Comparison of ENCODE assay signal across 9 cellular contexts in genomic region chr6:16651871-16652270, GRCh38.
A peak's percentile ranks its signal among the peaks of the same experiment; 100 is the strongest.
DNase-seq lines count a peak whose midpoint lies in the region; ATAC-seq lines count a peak whose summit lies in the region.
"Had no signal": no experiment of that assay in that cellular context is flagged by ENCODE, and none has a peak within 500 bp of the region (broad histone marks: within the 10 kb centered on the region; RNA-seq: fewer than 3 reads in every experiment).

No MANE protein-coding gene starts in this region.

- H3K36me3 ChIP-seq in BLaER1 (no peaks in the 10 kb centered on the region), mesenchymal stem cell (ENCODE audit: control insufficient read depth in 1 of 2, insufficient read depth in 2 of 2, low read depth in 1 of 2, low read length in 2 of 2) (peaks cover 8 to 51% of the 10 kb centered on the region in 2 experiments)

- 89% methylated on average over 5 of the region's 6 CpGs for WGBS in mesenchymal stem cell

- H4K91ac ChIP-seq in mesenchymal stem cell (ENCODE audit: low read length), result no peak overlapping the region

- H3K18ac ChIP-seq in mesenchymal stem cell (ENCODE audit: low read depth in 1 of 2, low read length in 2 of 2), result no peak overlapping the region

- no peaks in the 10 kb centered on the region for H4K20me1 ChIP-seq in BLaER1

- no peak overlapping the region for H4K8ac ChIP-seq in mesenchymal stem cell (ENCODE audit: low read length)

- no peak overlapping the region for H2AK5ac ChIP-seq in mesenchymal stem cell (ENCODE audit: low read length, severe bottlenecking)

- H3K4me3 ChIP-seq in BLaER1 (no peak overlapping the region), mesenchymal stem cell (ENCODE audit: insufficient read depth in 1 of 2, low read depth in 1 of 2, low read length in 2 of 2) (no peak overlapping the region)

- no peaks in the 10 kb centered on the region; the same call in 1 of the 2 replicates for H3K27me3 ChIP-seq in BLaER1
- no peaks in the 10 kb centered on the region for H3K27me3 ChIP-seq in mesenchymal stem cell (ENCODE audit: control insufficient read depth in 1 of 2, insufficient read depth in 1 of 2, low read length in 2 of 2)

- no peak overlapping the region for H2AFZ ChIP-seq in mesenchymal stem cell (ENCODE audit: low read depth, low read length)

- H3K14ac ChIP-seq in mesenchymal stem cell (ENCODE audit: low read length in 2 of 2), result no peak overlapping the region

- H2BK12ac ChIP-seq in mesenchymal stem cell (ENCODE audit: low read length in 2 of 2), result no peak overlapping the region

- peak overlapping the region; percentile 20 for H3K4me3 Mint-ChIP-seq in activated T-helper 1 cell treated with anti-CD3 and anti-CD28 coated beads, Interleukin-12 subunit alpha, Interleukin-12 subunit beta, Interleukin-2, Interleukin-4 antibody, amounts not matched to agents 30 ng/mL and 10 ng/mL and 1 ng/mL, durations not matched to agents 14 hours and 24 hours and 36 hours

- H3K27me3 Mint-ChIP-seq in activated T-helper 1 cell treated with anti-CD3 and anti-CD28 coated beads, Interleukin-12 subunit alpha, Interleukin-12 subunit beta, Interleukin-2, Interleukin-4 antibody, amounts not matched to agents 30 ng/mL and 10 ng/mL and 1 ng/mL, durations not matched to agents 14 hours and 24 hours and 36 hours (ENCODE audit: insufficient read depth), result no peaks in the 10 kb centered on the region

- no peak overlapping the region for H2BK120ac ChIP-seq in mesenchymal stem cell (ENCODE audit: low read depth, low read length)

- H3K9ac ChIP-seq in BLaER1, result no peak overlapping the region
- H3K9ac ChIP-seq in mesenchymal stem cell (ENCODE audit: low read length), result no peak overlapping the region

- no peak overlapping the region for H2BK5ac ChIP-seq in mesenchymal stem cell (ENCODE audit: low read depth, low read length, poor library complexity, severe bottlenecking)

- peak; percentile 42 for DNase-seq in activated T-helper 1 cell treated with anti-CD3 and anti-CD28 coated beads, Interleukin-12 subunit alpha, Interleukin-12 subunit beta, Interleukin-2, Interleukin-4 antibody, amounts not matched to agents 30 ng/mL and 10 ng/mL and 1 ng/mL, durations not matched to agents 14 hours and 24 hours and 36 hours (ENCODE audit: low spot score)
- DNase-seq in NCI-H446 (lab: John Stamatoyannopoulos, UW) (no peak), NCI-H510A (lab: John Stamatoyannopoulos, UW) (no peak), mesenchymal stem cell (no peak), HCEC 1CT (no peak)
- DNase-seq: midbrain had no signal

- H3K27ac Mint-ChIP-seq in activated T-helper 1 cell treated with anti-CD3 and anti-CD28 coated beads, Interleukin-12 subunit alpha, Interleukin-12 subunit beta, Interleukin-2, Interleukin-4 antibody, amounts not matched to agents 30 ng/mL and 10 ng/mL and 1 ng/mL, durations not matched to agents 14 hours and 24 hours and 36 hours, result peak overlapping the region; percentile 87

- H3K79me1 ChIP-seq in mesenchymal stem cell (replicated peaks; ENCODE audit: low read length, poor library complexity, severe bottlenecking), result peaks cover 11% of the 10 kb centered on the region

- intact Hi-C loops in activated T-helper 1 cell treated with anti-CD3 and anti-CD28 coated beads, Interleukin-12 subunit alpha, Interleukin-12 subunit beta, Interleukin-2, Interleukin-4 antibody, amounts not matched to agents 30 ng/mL and 10 ng/mL and 1 ng/mL, durations not matched to agents 14 hours and 24 hours and 36 hours (cut with micrococcal nuclease), result loop anchor here (2.0 kb wide), 1 partner anchor 17 kb away; no protein-coding TSS in a partner anchor

- no peak overlapping the region for H3K4ac ChIP-seq in mesenchymal stem cell (ENCODE audit: low read depth in 1 of 2, low read length in 2 of 2)

- H3K9me3 Mint-ChIP-seq in activated T-helper 1 cell treated with anti-CD3 and anti-CD28 coated beads, Interleukin-12 subunit alpha, Interleukin-12 subunit beta, Interleukin-2, Interleukin-4 antibody, amounts not matched to agents 30 ng/mL and 10 ng/mL and 1 ng/mL, durations not matched to agents 14 hours and 24 hours and 36 hours, result no peaks in the 10 kb centered on the region

- no peak overlapping the region for H3K23ac ChIP-seq in mesenchymal stem cell (ENCODE audit: low read length in 2 of 2)

- ATAC-seq in GM19043 (IDR thresholded peaks at IDR 0.05; ENCODE audit: low read depth, unreplicated experiment) (peak; percentile 97), HG03095 (IDR thresholded peaks at IDR 0.05; ENCODE audit: unreplicated experiment) (peak; percentile 70)

- no peak overlapping the region for H2BK15ac ChIP-seq in mesenchymal stem cell (ENCODE audit: low read depth, poor library complexity, severe bottlenecking)

- H3K4me2 ChIP-seq in BLaER1 (peak overlapping the region; percentile 29), mesenchymal stem cell (ENCODE audit: low read length, poor library complexity, severe bottlenecking) (no peak overlapping the region)

- H3K27ac ChIP-seq in BLaER1, result no peak overlapping the region
- H3K27ac ChIP-seq in mesenchymal stem cell (ENCODE audit: low read length, poor library complexity, severe bottlenecking), result no peak overlapping the region

- H3K9me3 ChIP-seq in BLaER1, result no peaks in the 10 kb centered on the region
- H3K9me3 ChIP-seq in mesenchymal stem cell (ENCODE audit: control insufficient read depth, low read length), result no peaks in the 10 kb centered on the region

- peaks cover 59% of the 10 kb centered on the region for H3K4me1 Mint-ChIP-seq in activated T-helper 1 cell treated with anti-CD3 and anti-CD28 coated beads, Interleukin-12 subunit alpha, Interleukin-12 subunit beta, Interleukin-2, Interleukin-4 antibody, amounts not matched to agents 30 ng/mL and 10 ng/mL and 1 ng/mL, durations not matched to agents 14 hours and 24 hours and 36 hours (ENCODE audit: low read depth)

- peaks cover 9% of the 10 kb centered on the region for H3K4me1 ChIP-seq in BLaER1
- peaks cover 2% of the 10 kb centered on the region for H3K4me1 ChIP-seq in mesenchymal stem cell (ENCODE audit: control insufficient read depth, insufficient read depth, low read depth, low read length)

- H3K36me3 Mint-ChIP-seq in activated T-helper 1 cell treated with anti-CD3 and anti-CD28 coated beads, Interleukin-12 subunit alpha, Interleukin-12 subunit beta, Interleukin-2, Interleukin-4 antibody, amounts not matched to agents 30 ng/mL and 10 ng/mL and 1 ng/mL, durations not matched to agents 14 hours and 24 hours and 36 hours (ENCODE audit: low read depth), result peaks cover 45% of the 10 kb centered on the region
